ENCODE assay signal across 8 cellular contexts in the genomic region with DNA sequence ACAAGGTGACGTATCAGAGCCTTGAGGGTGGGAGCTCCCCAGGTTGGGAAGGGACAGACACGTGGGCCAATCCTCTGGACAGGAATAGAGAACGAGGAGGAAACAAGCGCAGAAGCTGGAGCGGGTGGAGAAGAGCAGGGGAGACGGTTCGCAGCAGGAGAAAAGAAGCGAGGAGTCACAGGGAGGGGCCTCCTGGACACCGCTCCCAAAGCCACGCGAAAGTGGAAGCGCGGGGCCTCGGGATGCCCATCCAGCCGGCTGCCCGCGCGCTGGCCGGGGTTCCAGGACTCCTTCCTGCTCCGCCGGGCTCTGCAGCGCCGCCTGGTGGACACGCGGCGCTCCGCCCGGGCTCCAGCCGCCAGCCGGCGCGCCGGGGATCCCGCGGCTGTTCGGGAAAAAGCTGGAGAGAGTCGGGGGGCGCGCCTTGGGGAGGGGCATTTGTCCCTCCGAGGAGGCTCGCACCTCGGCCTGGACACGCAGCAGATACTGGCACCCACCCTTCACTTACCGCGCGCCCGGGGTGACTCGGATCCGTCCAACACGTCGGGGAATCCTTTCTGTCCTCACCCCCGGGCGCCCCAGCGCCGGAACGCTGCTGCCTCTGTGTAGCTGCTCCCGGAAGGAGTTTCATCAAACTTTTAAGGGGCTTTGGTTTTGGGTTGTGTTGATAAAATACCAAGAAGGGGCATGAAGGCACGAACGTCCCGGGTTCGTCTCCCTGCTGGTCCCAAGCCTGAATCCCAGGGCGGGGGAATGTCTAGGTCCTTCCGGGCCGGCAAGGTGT. TPM values are rescaled to one million over a fixed set of nuclear protein-coding genes. Genes with fewer than 3 reads are reported as not detected.
DNase-seq lines count a peak whose midpoint lies in the region; ATAC-seq and TF ChIP-seq lines count a peak whose summit lies in the region.
"Had no signal": no experiment of that assay in that cellular context is flagged by ENCODE, and none has a peak within 500 bp of the region (broad histone marks: within the 10 kb centered on the region; RNA-seq: fewer than 3 reads in every experiment).

No MANE protein-coding gene starts in this region.

- no peaks in the 10 kb centered on the region for H3K27me3 ChIP-seq in PC-9 (ENCODE audit: insufficient read depth, low read depth)
- no peaks in the 10 kb centered on the region for H3K27me3 ChIP-seq in fibroblast of lung (ENCODE audit: control insufficient read depth, insufficient read depth, low read length)

- H3K36me3 ChIP-seq in PC-9 (ENCODE audit: low read depth): peaks cover 7% of the 10 kb centered on the region; the same call in 1 of the 2 replicates
- H3K36me3 ChIP-seq in fibroblast of lung (ENCODE audit: control insufficient read depth, insufficient read depth, low read length): peaks cover 10% of the 10 kb centered on the region

- peaks cover 14% of the 10 kb centered on the region for H3K4me1 ChIP-seq in PC-9 (replicated peaks; ENCODE audit: insufficient read depth)
- H3K4me1 ChIP-seq in fibroblast of lung (ENCODE audit: control insufficient read depth, extremely low read depth, insufficient read depth, low read length): peaks cover 4% of the 10 kb centered on the region

- CTCF ChIA-PET in PC-9 (lab: Charles Lee): interaction anchor here (0.6 kb wide), 2 partner anchors 24 to 165 kb away, joined by 3 to 6 read pairs; no protein-coding TSS in a partner anchor

- no peak for ATAC-seq in GM18502 (IDR thresholded peaks at IDR 0.05; ENCODE audit: poor library complexity, unreplicated experiment)

- H3K36me3 Mint-ChIP-seq in nephron progenitor cell (ENCODE audit: low read depth): peaks cover 63% of the 10 kb centered on the region

- H4K20me1 ChIP-seq in PC-9 (ENCODE audit: insufficient read depth) (peaks cover 3% of the 10 kb centered on the region), fibroblast of lung (ENCODE audit: control insufficient read depth, extremely low read depth, insufficient read depth, low read length) (no peaks in the 10 kb centered on the region)

- peak overlapping the region; percentile 83 for H3K4me3 Mint-ChIP-seq in nephron progenitor cell

- peak; percentile 58 to 60 for DNase-seq in PC-9
- peak; percentile 42 to 53 for DNase-seq in fibroblast of lung (ENCODE audit: low read depth in 2 of 2)
- DNase-seq in nephron progenitor cell: peak; percentile 88
- DNase-seq in NCI-H1417 treated with DMSO at 0.1 percent for 48 hours (lab: John Stamatoyannopoulos, UW): no peak
- no peak for DNase-seq in mesenteric fat pad (ENCODE audit: low spot score)

- peaks cover 24% of the 10 kb centered on the region for H3K27me3 Mint-ChIP-seq in nephron progenitor cell (ENCODE audit: low read depth, poor library complexity)

- no TSS peak for BruUV-seq in PC-9 (replicated peaks; lab: Mats Ljungman, UMichigan)

- H3K4me1 Mint-ChIP-seq in nephron progenitor cell: peaks cover 35% of the 10 kb centered on the region

- peak overlapping the region; percentile 84 for H3K4me3 ChIP-seq in PC-9
- H3K4me3 ChIP-seq in fibroblast of lung (replicated peaks in 1 of 4; ENCODE audit: control extremely low read depth in 1 of 4, insufficient read depth in 1 of 4, low read depth in 3 of 4, low read length in 4 of 4): peak overlapping the region; percentile 23 to 97 (median 56)

- peak overlapping the region; percentile 88 for H3K4me2 ChIP-seq in PC-9
- H3K4me2 ChIP-seq in fibroblast of lung (ENCODE audit: extremely low read depth, insufficient read depth, low read length): peak overlapping the region; percentile 92

- peaks cover 8% of the 10 kb centered on the region; the same call in 1 of the 2 replicates for H3F3A ChIP-seq in PC-9 (ENCODE audit: insufficient read depth, low read depth)

- peak; percentile 65; the same call in 2 of the 3 replicates for TF ChIP-seq CTCF in GM12872 (IDR thresholded peaks at IDR 0.05; ENCODE audit: insufficient read depth, low read depth, low read length)
- peak; percentile 90 for TF ChIP-seq CTCF in PC-9 (conservative IDR thresholded peaks at IDR 0.05)
- TF ChIP-seq CTCF in fibroblast of lung (conservative IDR thresholded peaks at IDR 0.05 in 1 of 2, IDR thresholded peaks at IDR 0.05 in 1 of 2; ENCODE audit: low read depth in 1 of 2, low read length in 2 of 2): peak; percentile 28 to 79
- peak; percentile 95 for TF ChIP-seq CTCF in nephron progenitor cell (IDR thresholded peaks at IDR 0.05)

- POLR2A ChIA-PET in PC-9 (lab: Charles Lee; ENCODE audit: unreplicated experiment): no interaction called here

- intact Hi-C loops in PC-9 (cut with micrococcal nuclease; ENCODE audit: unreplicated experiment): loop anchor here (2.0 kb wide), 4 partner anchors 101 to 207 kb away; no protein-coding TSS in a partner anchor

- H3K27ac ChIP-seq in PC-9: peak overlapping the region; percentile 90
- peak overlapping the region; percentile 95 for H3K27ac ChIP-seq in fibroblast of lung (ENCODE audit: insufficient read depth, low read length)

- H3K9ac ChIP-seq in fibroblast of lung (ENCODE audit: insufficient read depth, low read length): peak overlapping the region; percentile 64

- H3K9me3 Mint-ChIP-seq in nephron progenitor cell: no peaks in the 10 kb centered on the region

- no peaks in the 10 kb centered on the region for H3K9me3 ChIP-seq in PC-9 (ENCODE audit: insufficient read depth, low read depth)
- H3K9me3 ChIP-seq in fibroblast of lung (ENCODE audit: control insufficient read depth, insufficient read depth, low read depth, low read length): no peaks in the 10 kb centered on the region

- H3K79me2 ChIP-seq in PC-9 (ENCODE audit: low read depth) (peaks cover 62% of the 10 kb centered on the region), fibroblast of lung (ENCODE audit: control insufficient read depth, insufficient read depth, low read length) (peaks cover 37% of the 10 kb centered on the region)

- H3K27ac Mint-ChIP-seq in nephron progenitor cell: peak overlapping the region; percentile 88

- peak overlapping the region; percentile 84 for H2AFZ ChIP-seq in PC-9
- H2AFZ ChIP-seq in fibroblast of lung (ENCODE audit: low read length): peak overlapping the region; percentile 60

- H3K9me2 ChIP-seq in PC-9 (ENCODE audit: insufficient read depth): no peaks in the 10 kb centered on the region

RNA-seq across cellular contexts. Expression of gene ZNF503, which starts 6.2 kb away (rescaled TPM):
- total RNA-seq in PC-9 (2021): 1.4 and 1.5 TPM in 2 replicates
- total RNA-seq in fibroblast of lung: 7.1 and 8.2 TPM in 2 replicates
- 3.4 and 4.9 TPM in 2 replicates for polyA plus RNA-seq in fibroblast of lung
- 17.7 and 24.0 TPM in 2 replicates for polyA plus RNA-seq in fibroblast of lung (2012)
- 2.0 and 4.0 TPM in 2 replicates for polyA minus RNA-seq in fibroblast of lung (ENCODE audit: low replicate concordance)
- total RNA-seq in mesenteric fat pad: 16.8 TPM

RNA-seq across cellular contexts. Expression of gene LRMDA, which starts 36.1 kb away (rescaled TPM):
- total RNA-seq in PC-9 (2021) (not detected in 2 replicates), fibroblast of lung (1.0 and 2.0 TPM in 2 replicates), mesenteric fat pad (26.6 TPM)
- polyA plus RNA-seq in fibroblast of lung: 0.76 and 1.7 TPM in 2 replicates
- polyA plus RNA-seq in fibroblast of lung (2012): 0.99 and 1.8 TPM in 2 replicates
- polyA minus RNA-seq in fibroblast of lung (ENCODE audit: low replicate concordance): 2.6 TPM in 1 of 2 replicates, not detected in the other
- total RNA-seq: T-helper 2 cell treated with Interferon-gamma antibody and Interleukin-4, amounts not matched to agents 100 ng/mL and 5 ng/mL, for 36 hours had no signal

Comparison
In these comparisons a context has a peak if more than half of its experiments do, and no peak if none do; other contexts are left out.
1. DNase-seq: peak in PC-9 (2 of 2), fibroblast of lung (2 of 2) and nephron progenitor cell (single experiment); none in NCI-H1417 treated with DMSO at 0.1 percent for 48 hours (single experiment) and mesenteric fat pad (single experiment).
2. Peak in every context shown above with its lines, with median percentiles within 50 percentile points of each other: CTCF ChIP-seq.